11 cellular contexts compared by ENCODE assay signal in the genomic region with DNA sequence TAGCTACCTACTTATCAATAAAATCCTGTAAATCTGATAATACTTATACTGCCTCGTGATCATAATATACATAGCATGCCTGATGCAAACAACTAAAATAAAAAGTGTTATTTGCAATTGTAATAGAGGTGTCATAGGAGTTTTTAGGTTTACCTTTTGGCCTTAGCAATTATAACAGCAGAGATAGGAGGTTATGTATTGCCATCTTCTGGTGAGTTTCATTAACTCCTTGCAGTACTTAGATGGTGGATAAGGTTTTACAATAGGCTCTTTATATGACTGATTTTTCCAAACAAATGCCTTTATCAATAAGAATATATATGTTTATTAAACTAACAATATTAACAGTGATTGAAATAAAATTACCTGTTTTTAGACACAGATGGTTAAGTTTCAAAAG. TPM values are rescaled to one million over a fixed set of nuclear protein-coding genes. Genes with fewer than 3 reads are reported as not detected.
DNase-seq lines count a peak whose midpoint lies in the region; ATAC-seq and TF ChIP-seq lines count a peak whose summit lies in the region.
"Had no signal": no experiment of that assay in that cellular context is flagged by ENCODE, and none has a peak within 500 bp of the region (broad histone marks: within the 10 kb centered on the region; RNA-seq: fewer than 3 reads in every experiment).

No MANE protein-coding gene starts in this region.

- H3K4me1 Mint-ChIP-seq in H9 = no peaks in the 10 kb centered on the region
- H3K4me1 Mint-ChIP-seq: activated B cell treated with CpG ODN at 0.5 μM for 24 hours had no signal

- no peaks in the 10 kb centered on the region for H3K9me3 ChIP-seq in H9 (ENCODE audit: control insufficient read depth, low read depth, low read length)

- no peak overlapping the region for H3K9ac ChIP-seq in H9 (ENCODE audit: extremely low read depth, insufficient read length, low read length)

- no peak overlapping the region for H3K4me2 ChIP-seq in H9 (ENCODE audit: insufficient read depth, insufficient read length, low read length)

- H3K27ac ChIP-seq in H9 (ENCODE audit: insufficient read length, low read depth, low read length) = no peak overlapping the region
- H3K27ac ChIP-seq: tibial nerve had no signal

- no peaks in the 10 kb centered on the region for H3K23me2 ChIP-seq in H9 (ENCODE audit: insufficient read length, low read depth, low read length, poor library complexity, severe bottlenecking)

- peak; percentile 18 for DNase-seq in Ammon's horn (ENCODE audit: low spot score)
- DNase-seq in H9 = no peak
- peak; percentile 1 for DNase-seq in SKM-1 (lab: John Stamatoyannopoulos, UW; ENCODE audit: unreplicated experiment)
- peak; percentile 54 for DNase-seq in iris pigment epithelial cell (ENCODE audit: low read depth)
- DNase-seq in cortex of kidney (lab: John Stamatoyannopoulos, UW) = no peak
- no peak for DNase-seq in occipital lobe (lab: John Stamatoyannopoulos, UW)
- DNase-seq: activated B cell treated with CpG ODN at 0.5 μM for 24 hours, left colon had no signal

- H2BK20ac ChIP-seq in H9 (ENCODE audit: low read depth, low read length, poor library complexity, severe bottlenecking) = no peak overlapping the region

- H3K14ac ChIP-seq in H9 (ENCODE audit: insufficient read depth, low read length) = no peak overlapping the region

- H2BK15ac ChIP-seq in H9 (ENCODE audit: low read depth, low read length) = no peak overlapping the region

- no peaks in the 10 kb centered on the region for H4K20me1 ChIP-seq in H9 (ENCODE audit: control insufficient read depth, insufficient read depth, insufficient read length)

- H3K79me2 ChIP-seq in H9 (ENCODE audit: insufficient read depth, low read length) = no peaks in the 10 kb centered on the region

- H4K91ac ChIP-seq in H9 (ENCODE audit: insufficient read length, low read depth, low read length) = no peak overlapping the region

- ATAC-seq in HG03439 (IDR thresholded peaks at IDR 0.05; ENCODE audit: unreplicated experiment) = no peak
- no peak for ATAC-seq in GM21737 (IDR thresholded peaks at IDR 0.05; ENCODE audit: unreplicated experiment)
- ATAC-seq: left colon had no signal

- no peak overlapping the region for H3T11ph ChIP-seq in H9 (ENCODE audit: low read length)

- TF ChIP-seq CTCF in H9 (conservative IDR thresholded peaks at IDR 0.05) = peak; percentile 69

- no peaks in the 10 kb centered on the region; the same call in 1 of the 2 replicates for H3K27me3 Mint-ChIP-seq in H9 (ENCODE audit: low read depth)

- no peak overlapping the region for H2BK5ac ChIP-seq in H9 (ENCODE audit: insufficient read length, low read length)

- H3K79me1 ChIP-seq in H9 (ENCODE audit: insufficient read depth, low read depth, low read length, poor library complexity, severe bottlenecking) = no peaks in the 10 kb centered on the region

- no peak overlapping the region for H4K8ac ChIP-seq in H9 (replicated peaks; ENCODE audit: insufficient read length, low read depth, low read length)

- no peak overlapping the region for H3K27ac Mint-ChIP-seq in H9
- H3K27ac Mint-ChIP-seq: activated B cell treated with CpG ODN at 0.5 μM for 24 hours had no signal

- H3K27me3 ChIP-seq in H9 (ENCODE audit: insufficient read depth, low read length) = no peaks in the 10 kb centered on the region
- H3K27me3 ChIP-seq: tibial nerve had no signal

- H2AFZ ChIP-seq in H9 (ENCODE audit: low read length) = no peak overlapping the region

- no peak overlapping the region for H2BK12ac ChIP-seq in H9 (ENCODE audit: insufficient read length, low read depth, low read length)

- no peaks in the 10 kb centered on the region for H3K36me3 Mint-ChIP-seq in H9 (ENCODE audit: insufficient read depth in 1 of 3, low read depth in 3 of 3)

- no CpG with 5 or more reads among the region's 1 CpG for WGBS in H9 (ENCODE audit: extremely low coverage, insufficient read length, low lambda C conversion rate)

- H3K4ac ChIP-seq in H9 (ENCODE audit: low read depth, low read length) = no peak overlapping the region

- no peak overlapping the region for H3K4me3 Mint-ChIP-seq in H9
- H3K4me3 Mint-ChIP-seq: activated B cell treated with CpG ODN at 0.5 μM for 24 hours had no signal

- H3K18ac ChIP-seq in H9 (ENCODE audit: insufficient read length, low read depth, low read length) = no peak overlapping the region

- H2AK5ac ChIP-seq in H9 (ENCODE audit: insufficient read length, low read length) = no peak overlapping the region

- no peaks in the 10 kb centered on the region for H3K4me1 ChIP-seq in H9 (ENCODE audit: insufficient read depth, low read length)
- H3K4me1 ChIP-seq: tibial nerve had no signal

- H4K5ac ChIP-seq in H9 (ENCODE audit: insufficient read length, low read depth, low read length) = no peak overlapping the region

- H2BK120ac ChIP-seq in H9 (ENCODE audit: low read depth, low read length, poor library complexity, severe bottlenecking) = no peak overlapping the region

- H3K9me3 Mint-ChIP-seq in H9 = no peaks in the 10 kb centered on the region; a peak in 2 of 5 replicates
- H3K9me3 Mint-ChIP-seq: activated B cell treated with CpG ODN at 0.5 μM for 24 hours had no signal

- H3K23ac ChIP-seq in H9 (ENCODE audit: insufficient read length, low read depth, low read length) = no peak overlapping the region

- no peak overlapping the region for H3K56ac ChIP-seq in H9 (ENCODE audit: insufficient read length, low read depth, low read length)

RNA-seq across cellular contexts. Expression of a gene that starts 27.8 kb away (rescaled TPM):
- 0.09 and 0.17 TPM in 2 replicates for total RNA-seq in H9 (2021)
- total RNA-seq in occipital lobe = 4.7 TPM
- total RNA-seq: activated B cell treated with CpG ODN at 0.5 μM for 24 hours had no signal

RNA-seq across cellular contexts. Expression of a gene that starts 32.7 kb away (rescaled TPM):
- 2.5 and 3.0 TPM in 2 replicates for total RNA-seq in H9 (2021)
- total RNA-seq in occipital lobe = 316 TPM

Comparison
In these comparisons a context has a peak if more than half of its experiments do, and no peak if none do; other contexts are left out.
1. DNase-seq: peak in Ammon's horn (single experiment), SKM-1 (single experiment) and iris pigment epithelial cell (single experiment); none in H9 (single experiment), cortex of kidney (single experiment) and occipital lobe (single experiment).
2. RNA of a gene that starts 32.7 kb away (total RNA-seq): 316 TPM in occipital lobe (single experiment); 2.5 to 3.0 TPM in H9; every median in the first group is over 10 times any median in the second.